Comparison of ENCODE assay signal across 8 cellular contexts in genomic region chr12:122837306-122838265, GRCh38. TPM values are rescaled to one million over a fixed set of nuclear protein-coding genes. Genes with fewer than 3 reads are reported as not detected.
DNase-seq lines count a peak whose midpoint lies in the region; ATAC-seq, FAIRE-seq and TF ChIP-seq lines count a peak whose summit lies in the region.

No MANE protein-coding gene starts in this region.

- no peaks in the 10 kb centered on the region for H3K9me3 Mint-ChIP-seq in activated naive CD8-positive, alpha-beta T cell treated with anti-CD3 and anti-CD28 coated beads, Interleukin-2, amount 50 U/mL, for 24 hours
- H3K9me3 Mint-ChIP-seq in memory B cell = no peaks in the 10 kb centered on the region

- H3K4me1 Mint-ChIP-seq in activated naive CD8-positive, alpha-beta T cell treated with anti-CD3 and anti-CD28 coated beads, Interleukin-2, amount 50 U/mL, for 24 hours = peaks cover 54% of the 10 kb centered on the region
- peaks cover 56% of the 10 kb centered on the region for H3K4me1 Mint-ChIP-seq in memory B cell

- H3K4me3 Mint-ChIP-seq in activated naive CD8-positive, alpha-beta T cell treated with anti-CD3 and anti-CD28 coated beads, Interleukin-2, amount 50 U/mL, for 24 hours = peak overlapping the region; percentile 89
- peak overlapping the region; percentile 100 for H3K4me3 Mint-ChIP-seq in memory B cell

- FAIRE-seq in urothelium cell line (lab: Jason Lieb, UNC) = no peak

- no peak for ATAC-seq in activated naive CD8-positive, alpha-beta T cell treated with anti-CD3 and anti-CD28 coated beads, Interleukin-2, amount 50 U/mL, for 24 hours
- ATAC-seq in memory B cell (ENCODE audit: low read depth) = no peak

- in situ Hi-C loops in G401 (cut with HindIII; ENCODE audit: low sequenced_read_pairs) = no loop called here

- no peaks in the 10 kb centered on the region for H3K36me3 Mint-ChIP-seq in activated naive CD8-positive, alpha-beta T cell treated with anti-CD3 and anti-CD28 coated beads, Interleukin-2, amount 50 U/mL, for 24 hours (ENCODE audit: low read depth)
- H3K36me3 Mint-ChIP-seq in memory B cell = peaks cover 11% of the 10 kb centered on the region

- 0 out of 2 replicates have a peak overlapping the region, but pooled peaks have one; percentile 58 for H3K4me3 ChIP-seq in HFF-Myc (replicated peaks; ENCODE audit: low read depth, low read length)

- DNase-seq in Ammon's horn (ENCODE audit: low spot score) = peak; percentile 13
- DNase-seq in HFF-Myc (ENCODE audit: extremely low read depth, low read depth) = no peak
- DNase-seq in activated naive CD8-positive, alpha-beta T cell treated with anti-CD3 and anti-CD28 coated beads, Interleukin-2, amount 50 U/mL, for 24 hours = no peak
- no peak for DNase-seq in memory B cell (ENCODE audit: low spot score in 2 of 2)
- no peak for DNase-seq in NCI-H2227 treated with DMSO at 0.1 percent for 48 hours (lab: John Stamatoyannopoulos, UW)
- no peak for DNase-seq in urothelium cell line (ENCODE audit: low spot score)
- DNase-seq in G401 (ENCODE audit: low spot score) = no peak
- no peak for DNase-seq in GF-D8 (lab: John Stamatoyannopoulos, UW)

- no peak for TF ChIP-seq CTCF in HFF-Myc (IDR thresholded peaks at IDR 0.05; ENCODE audit: low read depth, low read length, missing control alignments)

- peak overlapping the region; percentile 91 for H3K27ac Mint-ChIP-seq in activated naive CD8-positive, alpha-beta T cell treated with anti-CD3 and anti-CD28 coated beads, Interleukin-2, amount 50 U/mL, for 24 hours
- H3K27ac Mint-ChIP-seq in memory B cell = peak overlapping the region; percentile 96

- H3K27me3 Mint-ChIP-seq in activated naive CD8-positive, alpha-beta T cell treated with anti-CD3 and anti-CD28 coated beads, Interleukin-2, amount 50 U/mL, for 24 hours = peaks cover 6% of the 10 kb centered on the region
- no peaks in the 10 kb centered on the region for H3K27me3 Mint-ChIP-seq in memory B cell

RNA-seq across cellular contexts. Expression of gene HIP1R, which starts 2.3 kb away (rescaled TPM):
- 14.0 and 19.3 TPM in 2 replicates for total RNA-seq in G401 (2014; rRNA removed; shearing (Covaris generic))

RNA-seq across cellular contexts. Expression of gene VPS37B, which starts 58.3 kb away (rescaled TPM):
- total RNA-seq in G401 (2014; rRNA removed; shearing (Covaris generic)) = 38.3 and 53.4 TPM in 2 replicates
